Comparison of ENCODE assay signal across 18 cellular contexts in the genomic region with DNA sequence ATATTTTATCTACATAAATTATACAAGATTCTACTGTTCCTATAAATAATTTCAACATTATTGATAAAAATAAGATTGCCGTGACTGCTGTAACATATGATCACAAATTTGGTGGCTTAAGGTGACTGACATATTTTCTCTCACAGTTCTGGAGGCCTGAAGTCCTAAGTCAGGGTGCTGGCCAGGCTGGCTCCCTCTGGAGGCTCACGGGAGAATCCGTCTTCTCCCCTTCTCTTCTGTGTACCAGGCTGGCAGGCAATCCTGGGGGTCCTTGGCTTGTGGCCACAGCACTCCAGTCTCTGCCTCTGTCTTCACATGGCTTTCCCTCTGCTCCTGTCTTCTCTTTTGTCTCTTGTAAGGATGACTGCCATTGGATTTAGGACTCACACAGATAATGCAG. TPM values are rescaled to one million over a fixed set of nuclear protein-coding genes. Genes with fewer than 3 reads are reported as not detected.
DNase-seq lines count a peak whose midpoint lies in the region; FAIRE-seq and TF ChIP-seq lines count a peak whose summit lies in the region.
"Had no signal": no experiment of that assay in that cellular context is flagged by ENCODE, and none has a peak within 500 bp of the region (broad histone marks: within the 10 kb centered on the region; RNA-seq: fewer than 3 reads in every experiment).

No MANE protein-coding gene starts in this region.

- H2BK5ac ChIP-seq in H1 (ENCODE audit: low read depth, low read length): no peak overlapping the region

- H2AFZ ChIP-seq in PC-9 (no peak overlapping the region), H1 (ENCODE audit: low read length) (no peak overlapping the region)

- FAIRE-seq in H1 (lab: Jason Lieb, UNC) (no peak), urothelium cell line (lab: Jason Lieb, UNC) (no peak)

- no peaks in the 10 kb centered on the region for H3K23me2 ChIP-seq in H1 (ENCODE audit: low read depth, low read length)

- H2BK15ac ChIP-seq in H1 (ENCODE audit: low read length): no peak overlapping the region

- H4K8ac ChIP-seq in H1 (ENCODE audit: extremely low read depth, insufficient read depth, low read length): no peak overlapping the region

- H4K20me1 ChIP-seq in PC-9 (ENCODE audit: insufficient read depth) (no peaks in the 10 kb centered on the region), H1 (replicated peaks in 1 of 2; ENCODE audit: control insufficient read depth in 1 of 2, insufficient read depth in 2 of 2, low read length in 2 of 2) (no peaks in the 10 kb centered on the region)

- no peaks in the 10 kb centered on the region for H3K9me2 ChIP-seq in PC-9 (ENCODE audit: insufficient read depth)

- WGBS in H1 (ENCODE audit: extremely low coverage in 1 of 2, insufficient coverage in 1 of 2, insufficient read length in 1 of 2, insufficient replicate concordance in 2 of 2, low coverage in 1 of 2, low lambda C conversion rate in 2 of 2, missing lambda C conversion rate in 1 of 2), 2 experiments: 69% methylated on average over 3 of the region's 3 CpGs; no CpG with 5 or more reads in 1 of the 2 experiments

- no peak for TF ChIP-seq POLR2A in H1 (IDR thresholded peaks at IDR 0.05; ENCODE audit: control extremely low read depth in 1 of 2, low read depth in 2 of 2, low read length in 2 of 2)

- H3K79me2 ChIP-seq in PC-9 (ENCODE audit: low read depth) (no peaks in the 10 kb centered on the region), H1 (ENCODE audit: control insufficient read depth in 1 of 2, insufficient read depth in 2 of 2, low read length in 2 of 2) (no peaks in the 10 kb centered on the region)

- H3K79me1 ChIP-seq in H1 (ENCODE audit: low read depth, low read length): no peaks in the 10 kb centered on the region

- peaks cover 32% of the 10 kb centered on the region for H3F3A ChIP-seq in PC-9 (ENCODE audit: insufficient read depth, low read depth)

- TF ChIP-seq CTCF in BJ (IDR thresholded peaks at IDR 0.05; ENCODE audit: insufficient read depth, low read depth, low read length) (peak; percentile 31; the same call in 1 of the 2 replicates), HFF-Myc (IDR thresholded peaks at IDR 0.05; ENCODE audit: low read depth, low read length, missing control alignments) (peak; percentile 4), PC-9 (conservative IDR thresholded peaks at IDR 0.05) (peak; percentile 48), H1 (IDR thresholded peaks at IDR 0.05; ENCODE audit: control extremely low read depth in 1 of 3, insufficient read depth in 1 of 3, low read depth in 1 of 3, low read length in 3 of 3) (peak; percentile 19 to 53 (median 28); a peak in 3 of 4 replicates)

- no peak overlapping the region for H3K56ac ChIP-seq in H1 (replicated peaks; ENCODE audit: insufficient read length, low read depth, low read length)

- CTCF ChIA-PET in BJ (lab: Yijun Ruan, JAX): no interaction called here
- CTCF ChIA-PET in PC-9 (lab: Charles Lee): no interaction called here
- CTCF ChIA-PET in H1 (lab: Charles Lee; ENCODE audit: partially characterized antibody): interaction anchor here (0.6 kb wide), 1 partner anchor 22 kb away, joined by 3 read pairs; no protein-coding TSS in a partner anchor

- no peak for TF ChIP-seq EP300 in H1 (IDR thresholded peaks at IDR 0.05; ENCODE audit: borderline replicate concordance in 1 of 2, low read depth in 2 of 2, low read length in 2 of 2)

- peak; percentile 25 to 46; a peak in 1 of 4 replicates for TF ChIP-seq RAD21 in H1 (IDR thresholded peaks at IDR 0.05 in 1 of 2, conservative IDR thresholded peaks at IDR 0.05 in 1 of 2; ENCODE audit: low read depth in 2 of 2, low read length in 2 of 2)

- no peak overlapping the region for H3K4me2 ChIP-seq in PC-9
- no peak overlapping the region for H3K4me2 ChIP-seq in H1 (ENCODE audit: insufficient read depth in 1 of 2, low read depth in 2 of 2, low read length in 2 of 2)
- H3K4me2 ChIP-seq: smooth muscle cell had no signal

- H3K23ac ChIP-seq in H1 (ENCODE audit: insufficient read length): no peak overlapping the region

- H3K27ac ChIP-seq in PC-9: no peak overlapping the region
- no peak overlapping the region for H3K27ac ChIP-seq in H1 (ENCODE audit: low read depth, low read length)
- H3K27ac ChIP-seq: esophagus muscularis mucosa had no signal

- H4K5ac ChIP-seq in H1 (ENCODE audit: insufficient read length, low read depth, low read length): no peak overlapping the region

- H4K91ac ChIP-seq in H1 (replicated peaks; ENCODE audit: insufficient read length, low read length): no peak overlapping the region

- H2AK5ac ChIP-seq in H1 (ENCODE audit: low read depth, low read length): no peak overlapping the region

- H3K4me1 ChIP-seq in PC-9 (replicated peaks; ENCODE audit: insufficient read depth): peaks cover 50% of the 10 kb centered on the region
- peaks cover 0 to 10% (median 6%) of the 10 kb centered on the region in 4 experiments; a peak in 4 of 7 replicates for H3K4me1 ChIP-seq in H1 (replicated peaks in 1 of 4; ENCODE audit: control insufficient read depth in 3 of 4, insufficient read depth in 4 of 4, low read length in 3 of 4)
- H3K4me1 ChIP-seq: esophagus muscularis mucosa had no signal

- H2BK12ac ChIP-seq in H1 (ENCODE audit: low read depth, low read length): no peak overlapping the region

- H3K18ac ChIP-seq in H1 (ENCODE audit: extremely low read depth, low read length): no peak overlapping the region

- no peak overlapping the region for H3K4me3 ChIP-seq in BJ (ENCODE audit: low read depth, low read length)
- no peak overlapping the region for H3K4me3 ChIP-seq in HFF-Myc (replicated peaks; ENCODE audit: low read depth, low read length)
- no peak overlapping the region for H3K4me3 ChIP-seq in PC-9
- H3K4me3 ChIP-seq in H1 (ENCODE audit: extremely low read depth in 1 of 4, insufficient read depth in 2 of 4, low read depth in 3 of 4, low read length in 4 of 4): no peak overlapping the region
- H3K4me3 ChIP-seq: esophagus muscularis mucosa, MG63, smooth muscle cell had no signal

- DNase-seq in BJ (ENCODE audit: low read depth): no peak
- DNase-seq in HFF-Myc (ENCODE audit: extremely low read depth, low read depth): no peak
- no peak for DNase-seq in PC-9
- no peak for DNase-seq in H1 (ENCODE audit: low read depth in 1 of 2, low spot score in 2 of 2)
- DNase-seq in urothelium cell line (ENCODE audit: low spot score): no peak
- no peak for DNase-seq in GM03348 (ENCODE audit: low spot score)
- DNase-seq in retina: no peak
- no peak for DNase-seq in hypothalamus (lab: John Stamatoyannopoulos, UW)
- DNase-seq: CD8-positive, alpha-beta T cell; effector memory CD4-positive, alpha-beta T cell; kidney glomerular epithelial cell; MG63; NCI-H1436 treated with DMSO at 0.1 percent for 48 hours; NCI-H526; T-helper 17 cell had no signal

- BruUV-seq in PC-9 (replicated peaks; lab: Mats Ljungman, UMichigan): no TSS peak

- H3K4ac ChIP-seq in H1 (replicated peaks; ENCODE audit: insufficient read length, low read depth, low read length): no peak overlapping the region

- H3K27me3 ChIP-seq in BJ (ENCODE audit: control insufficient read depth, insufficient read depth, low read length) (no peaks in the 10 kb centered on the region), PC-9 (ENCODE audit: insufficient read depth, low read depth) (no peaks in the 10 kb centered on the region), H1 (replicated peaks in 1 of 4; ENCODE audit: control insufficient read depth in 3 of 4, extremely low read depth in 1 of 4, insufficient read depth in 3 of 4, low read length in 3 of 4) (no peaks in the 10 kb centered on the region)

- H3K36me3 ChIP-seq in BJ (ENCODE audit: control insufficient read depth, insufficient read depth, low read length) (no peaks in the 10 kb centered on the region), PC-9 (ENCODE audit: low read depth) (no peaks in the 10 kb centered on the region), H1 (ENCODE audit: control insufficient read depth in 2 of 4, insufficient read depth in 4 of 4, low read length in 3 of 4) (no peaks in the 10 kb centered on the region)
- H3K36me3 ChIP-seq: esophagus muscularis mucosa, MG63 had no signal

- H2BK120ac ChIP-seq in H1 (replicated peaks; ENCODE audit: low read depth, low read length): no peak overlapping the region

- intact Hi-C loops in PC-9 (cut with micrococcal nuclease; ENCODE audit: unreplicated experiment): no loop called here

- POLR2A ChIA-PET in BJ (lab: Charles Lee): no interaction called here
- POLR2A ChIA-PET in PC-9 (lab: Charles Lee; ENCODE audit: unreplicated experiment): no interaction called here
- POLR2A ChIA-PET in H1 (lab: Charles Lee; ENCODE audit: partially characterized antibody): no interaction called here

- no peak overlapping the region for H3K9ac ChIP-seq in H1 (replicated peaks in 1 of 4; ENCODE audit: extremely low read depth in 1 of 4, low read depth in 3 of 4, low read length in 3 of 4)

- H3K14ac ChIP-seq in H1 (ENCODE audit: insufficient read length): no peak overlapping the region

- peaks cover 23% of the 10 kb centered on the region; the same call in 1 of the 2 replicates for H3K9me3 ChIP-seq in PC-9 (ENCODE audit: insufficient read depth, low read depth)
- peaks cover 0 to 11% of the 10 kb centered on the region in 2 experiments; a peak in 2 of 4 replicates for H3K9me3 ChIP-seq in H1 (ENCODE audit: insufficient read depth in 2 of 2, low read depth in 1 of 2, low read length in 1 of 2)

- H2BK20ac ChIP-seq in H1 (ENCODE audit: low read length): no peak overlapping the region

TF ChIP-seq in H1, 55 proteins besides CTCF, POLR2A, EP300 and RAD21:
- TF ChIP-seq RXRA (IDR thresholded peaks at IDR 0.05; ENCODE audit: insufficient read depth, low read depth, low read length) (no peak), CHD1 (IDR thresholded peaks at IDR 0.05; ENCODE audit: low read depth, low read length) (no peak), SP1 (IDR thresholded peaks at IDR 0.05; ENCODE audit: low read depth, low read length) (no peak), EZH2 (IDR thresholded peaks at IDR 0.05; ENCODE audit: low read depth, low read length, severe bottlenecking) (no peak), ZNF274 (IDR thresholded peaks at IDR 0.05; ENCODE audit: borderline replicate concordance, extremely low read depth, low read length) (no peak)

RNA-seq across cellular contexts. Expression of gene IRX2, which starts 31.7 kb away (rescaled TPM):
- polyA plus RNA-seq in BJ (2011; rRNA removed): 1.8 and 2.7 TPM in 2 replicates
- 1.2 and 2.2 TPM in 2 replicates for polyA minus RNA-seq in BJ (2011; rRNA and poly(A)+ RNA removed)
- not detected in 2 replicates for total RNA-seq in PC-9 (2021)
- total RNA-seq in H1 (2021; fragmentation: NEBNext Ultra II Directional; extraction: Animal tissue kit (Norgen Biotek cat#: 25700)): 40.4 and 47.5 TPM in 2 replicates
- polyA plus RNA-seq in H1 (2011; rRNA removed): 23.4 and 39.6 TPM in 2 replicates
- polyA plus RNA-seq in H1 (2011; cell fraction: cytosol; rRNA removed): 51.8 TPM
- polyA plus RNA-seq in H1 (2011; cell fraction: nucleus; rRNA removed): 75.4 TPM
- polyA plus RNA-seq in H1 (2012, experiment 1 of 2): 32.1 to 35.9 TPM (median 35.0 TPM) in 4 replicates
- polyA plus RNA-seq in H1 (2012, experiment 2 of 2): 16.8 TPM
- 9.2 TPM for polyA plus RNA-seq in H1 (2013, experiment 1 of 2)
- 8.2 TPM for polyA plus RNA-seq in H1 (2013, experiment 2 of 2)
- 7.6 and 12.7 TPM in 2 replicates for polyA minus RNA-seq in H1 (2011; rRNA and poly(A)+ RNA removed)
- 44.1 TPM for polyA minus RNA-seq in H1 (2011; cell fraction: cytosol; rRNA and poly(A)+ RNA removed)
- 57.0 TPM for polyA minus RNA-seq in H1 (2011; cell fraction: nucleus; rRNA and poly(A)+ RNA removed)
- total RNA-seq: CD8-positive, alpha-beta T cell; pulmonary artery endothelial cell; T-helper 17 cell had no signal

Comparison
In these comparisons a context has a peak if more than half of its experiments do, and no peak if none do; other contexts are left out.
1. RNA of gene IRX2, which starts 31.7 kb away (total RNA-seq): 40.4 to 47.5 TPM in H1; not detected in PC-9; every median in the first group is over 10 times any median in the second.
2. Peak in every context shown above with its lines, with median percentiles within 50 percentile points of each other: CTCF ChIP-seq.